Comparison of ENCODE assay signal across 8 cellular contexts in genomic region chr17:3724373-3725077, GRCh38. TPM values are rescaled to one million over a fixed set of nuclear protein-coding genes. Genes with fewer than 3 reads are reported as not detected.
DNase-seq lines count a peak whose midpoint lies in the region; ATAC-seq and TF ChIP-seq lines count a peak whose summit lies in the region.

No MANE protein-coding gene starts in this region.

- H3K9me3 ChIP-seq in HUES64 (ENCODE audit: insufficient read depth, low read depth, low read length), result no peaks in the 10 kb centered on the region

- H3K4me3 Mint-ChIP-seq in chondrocyte (ENCODE audit: unreplicated experiment), result peak overlapping the region; percentile 90
- peak overlapping the region; percentile 98 for H3K4me3 Mint-ChIP-seq in natural killer cell treated with Interleukin-12 subunit alpha and Interleukin-12 subunit beta and Interleukin-15 and Interleukin-18, amount 100 ng/mL, for 72 hours

- H3K27me3 Mint-ChIP-seq in chondrocyte (ENCODE audit: low read depth), result no peaks in the 10 kb centered on the region
- no peaks in the 10 kb centered on the region for H3K27me3 Mint-ChIP-seq in natural killer cell treated with Interleukin-12 subunit alpha and Interleukin-12 subunit beta and Interleukin-15 and Interleukin-18, amount 100 ng/mL, for 72 hours

- no peak for TF ChIP-seq CTCF in C4-2B (conservative IDR thresholded peaks at IDR 0.05)
- no peak for TF ChIP-seq CTCF in chondrocyte (IDR thresholded peaks at IDR 0.05)

- peak overlapping the region; percentile 87 for H3K9ac ChIP-seq in HUES64 (ENCODE audit: low read depth, low read length)

- WGBS in HUES64, result 19% methylated on average over 27 of the region's 27 CpGs

- H3K36me3 ChIP-seq in HUES64 (ENCODE audit: insufficient read depth, low read length), result peaks cover 39% of the 10 kb centered on the region

- peaks cover 1% of the 10 kb centered on the region for H3K36me3 Mint-ChIP-seq in chondrocyte (ENCODE audit: low read depth)
- H3K36me3 Mint-ChIP-seq in natural killer cell treated with Interleukin-12 subunit alpha and Interleukin-12 subunit beta and Interleukin-15 and Interleukin-18, amount 100 ng/mL, for 72 hours, result peaks cover 55% of the 10 kb centered on the region

- H3K27me3 ChIP-seq in HUES64 (ENCODE audit: insufficient read depth, low read length), result no peaks in the 10 kb centered on the region

- H3K9me3 Mint-ChIP-seq in chondrocyte (ENCODE audit: low read depth), result no peaks in the 10 kb centered on the region
- no peaks in the 10 kb centered on the region for H3K9me3 Mint-ChIP-seq in natural killer cell treated with Interleukin-12 subunit alpha and Interleukin-12 subunit beta and Interleukin-15 and Interleukin-18, amount 100 ng/mL, for 72 hours

- DNase-seq in chondrocyte (ENCODE audit: low spot score) (no peak), NCI-H510A treated with DMSO at 0.1 percent for 48 hours (lab: John Stamatoyannopoulos, UW) (no peak), SHP77 (lab: John Stamatoyannopoulos, UW) (no peak), Ammon's horn (ENCODE audit: low spot score) (no peak)
- DNase-seq in natural killer cell treated with Interleukin-12 subunit alpha and Interleukin-12 subunit beta and Interleukin-15 and Interleukin-18, amount 100 ng/mL, for 72 hours (ENCODE audit: low spot score), result no peak

- H3K27ac Mint-ChIP-seq in chondrocyte (ENCODE audit: unreplicated experiment), result peak overlapping the region; percentile 66
- peak overlapping the region; percentile 80 to 90 for H3K27ac Mint-ChIP-seq in natural killer cell treated with Interleukin-12 subunit alpha and Interleukin-12 subunit beta and Interleukin-15 and Interleukin-18, amount 100 ng/mL, for 72 hours

- no peak for ATAC-seq in natural killer cell treated with Interleukin-12 subunit alpha and Interleukin-12 subunit beta and Interleukin-15 and Interleukin-18, amount 100 ng/mL, for 72 hours
- ATAC-seq in GM19351 (IDR thresholded peaks at IDR 0.05; ENCODE audit: unreplicated experiment), result no peak

- H3K4me1 Mint-ChIP-seq in chondrocyte (ENCODE audit: low read depth), result peaks cover 40% of the 10 kb centered on the region
- H3K4me1 Mint-ChIP-seq in natural killer cell treated with Interleukin-12 subunit alpha and Interleukin-12 subunit beta and Interleukin-15 and Interleukin-18, amount 100 ng/mL, for 72 hours (ENCODE audit: low read depth in 2 of 2), result peaks cover 46 to 56% of the 10 kb centered on the region in 2 donors

- 0 out of 2 replicates have a peak, but pooled peaks cover 5% of the 10 kb centered on the region for H3K4me1 ChIP-seq in HUES64 (ENCODE audit: insufficient read depth, low read length)

- peak overlapping the region; percentile 91 for H3K27ac ChIP-seq in C4-2B
- peak overlapping the region; percentile 64; the same call in 1 of the 2 replicates for H3K27ac ChIP-seq in HUES64 (ENCODE audit: low read depth, low read length)

- peak overlapping the region; percentile 79 for H3K4me3 ChIP-seq in HUES64 (ENCODE audit: low read length)

RNA-seq across cellular contexts. Expression of gene HASPIN, which starts 0.8 kb away (rescaled TPM):
- polyA plus RNA-seq in HUES64 (2013, experiment 1 of 2), result 11.5 TPM
- 13.5 TPM for polyA plus RNA-seq in HUES64 (2013, experiment 2 of 2)
- total RNA-seq in chondrocyte, result 2.1 to 2.6 TPM (median 2.2 TPM) in 3 replicates
- 10 to 100 TPM; 44.2 to 64.6 TPM for total RNA-seq in natural killer cell treated with Interleukin-12 subunit alpha and Interleukin-12 subunit beta and Interleukin-15 and Interleukin-18, amount 100 ng/mL, for 72 hours

RNA-seq across cellular contexts. Expression of gene P2RX5, which starts 28.6 kb away (rescaled TPM):
- polyA plus RNA-seq in HUES64 (2013, experiment 1 of 2), result 4.9 TPM
- polyA plus RNA-seq in HUES64 (2013, experiment 2 of 2), result 2.7 TPM
- total RNA-seq in chondrocyte, result 0.18 to 1.1 TPM (median 0.30 TPM) in 3 replicates
- total RNA-seq in natural killer cell treated with Interleukin-12 subunit alpha and Interleukin-12 subunit beta and Interleukin-15 and Interleukin-18, amount 100 ng/mL, for 72 hours, result 1,000 to 10,000 TPM; 2,596 to 3,366 TPM

RNA-seq across cellular contexts. Expression of gene EMC6, which starts 55.9 kb away (rescaled TPM):
- polyA plus RNA-seq in HUES64 (2013, experiment 1 of 2), result 87.7 TPM
- polyA plus RNA-seq in HUES64 (2013, experiment 2 of 2), result 82.5 TPM
- total RNA-seq in chondrocyte, result 36.2 to 41.8 TPM (median 37.6 TPM) in 3 replicates
- 10 to 100 TPM; 43.7 to 56.2 TPM for total RNA-seq in natural killer cell treated with Interleukin-12 subunit alpha and Interleukin-12 subunit beta and Interleukin-15 and Interleukin-18, amount 100 ng/mL, for 72 hours

RNA-seq across cellular contexts. Expression of gene TAX1BP3, which starts 56.1 kb away (rescaled TPM):
- 60.6 TPM for polyA plus RNA-seq in HUES64 (2013, experiment 1 of 2)
- polyA plus RNA-seq in HUES64 (2013, experiment 2 of 2), result 63.4 TPM
- total RNA-seq in chondrocyte, result 198 to 242 TPM (median 230 TPM) in 3 replicates
- 100 to 1,000 TPM; 135 to 204 TPM for total RNA-seq in natural killer cell treated with Interleukin-12 subunit alpha and Interleukin-12 subunit beta and Interleukin-15 and Interleukin-18, amount 100 ng/mL, for 72 hours

Comparison
In these comparisons a context has a peak if more than half of its experiments do, and no peak if none do; other contexts are left out.
1. RNA of gene HASPIN, which starts 0.8 kb away (total RNA-seq): 44.2 to 64.6 TPM in natural killer cell treated with Interleukin-12 subunit alpha and Interleukin-12 subunit beta and Interleukin-15 and Interleukin-18, amount 100 ng/mL, for 72 hours; 2.1 to 2.6 TPM in chondrocyte; every median in the first group is over 10 times any median in the second.
2. RNA of gene P2RX5, which starts 28.6 kb away (total RNA-seq): 2,596 to 3,366 TPM in natural killer cell treated with Interleukin-12 subunit alpha and Interleukin-12 subunit beta and Interleukin-15 and Interleukin-18, amount 100 ng/mL, for 72 hours; 0.18 to 1.1 TPM in chondrocyte; every median in the first group is over 1,000 times any median in the second.